8 cellular contexts compared by ENCODE assay signal in genomic region chr11:17405232-17406005, GRCh38. TPM values are rescaled to one million over a fixed set of nuclear protein-coding genes. Genes with fewer than 3 reads are reported as not detected.
A peak's percentile ranks its signal among the peaks of the same experiment; 100 is the strongest.
DNase-seq lines count a peak whose midpoint lies in the region; ATAC-seq and TF ChIP-seq lines count a peak whose summit lies in the region.

No MANE protein-coding gene starts in this region.

- H3K4ac ChIP-seq in mesenchymal stem cell (ENCODE audit: low read depth in 1 of 2, low read length in 2 of 2) = no peak overlapping the region

- H3K27ac ChIP-seq in cingulate gyrus (ENCODE audit: low read depth, low read length) = peak overlapping the region; percentile 74
- H3K27ac ChIP-seq in mesenchymal stem cell (ENCODE audit: low read length, poor library complexity, severe bottlenecking) = no peak overlapping the region

- H3K18ac ChIP-seq in mesenchymal stem cell (ENCODE audit: low read depth in 1 of 2, low read length in 2 of 2) = no peak overlapping the region

- no peak overlapping the region for H3K4me3 ChIP-seq in MG63
- H3K4me3 ChIP-seq in mesenchymal stem cell (ENCODE audit: insufficient read depth in 1 of 2, low read depth in 1 of 2, low read length in 2 of 2) = peak overlapping the region in 1 of 2 experiments; percentile 11

- peaks cover 2% of the 10 kb centered on the region for H3K4me1 ChIP-seq in mesenchymal stem cell (ENCODE audit: control insufficient read depth, insufficient read depth, low read depth, low read length)

- H3K4me3 Mint-ChIP-seq in activated CD4-positive, alpha-beta T cell treated with anti-CD3 and anti-CD28 coated beads, Interleukin-2, amount 10 ng/mL, durations not matched to agents 7 days and 5 days = no peak overlapping the region

- H3K14ac ChIP-seq in mesenchymal stem cell (ENCODE audit: low read length in 2 of 2) = peak overlapping the region in 1 of 2 experiments; percentile 25

- H3K4me1 Mint-ChIP-seq in activated CD4-positive, alpha-beta T cell treated with anti-CD3 and anti-CD28 coated beads, Interleukin-2, amount 10 ng/mL, durations not matched to agents 7 days and 5 days = peaks cover 4% of the 10 kb centered on the region

- no peaks in the 10 kb centered on the region for H3K36me3 Mint-ChIP-seq in activated CD4-positive, alpha-beta T cell treated with anti-CD3 and anti-CD28 coated beads, Interleukin-2, amount 10 ng/mL, durations not matched to agents 7 days and 5 days (ENCODE audit: low read depth)

- no peaks in the 10 kb centered on the region for H3K79me1 ChIP-seq in mesenchymal stem cell (replicated peaks; ENCODE audit: low read length, poor library complexity, severe bottlenecking)

- H3K9ac ChIP-seq in mesenchymal stem cell (ENCODE audit: low read length) = no peak overlapping the region

- no peak overlapping the region for H3K4me2 ChIP-seq in mesenchymal stem cell (ENCODE audit: low read length, poor library complexity, severe bottlenecking)

- no peak overlapping the region for H4K8ac ChIP-seq in mesenchymal stem cell (ENCODE audit: low read length)

- H2AFZ ChIP-seq in mesenchymal stem cell (ENCODE audit: low read depth, low read length) = peak overlapping the region; percentile 3

- no peak for TF ChIP-seq CTCF in GM10248 (IDR thresholded peaks at IDR 0.05; ENCODE audit: control extremely low read depth, extremely low read depth, low read depth, missing control alignments)

- H3K27me3 ChIP-seq in MG63 (no peaks in the 10 kb centered on the region), mesenchymal stem cell (ENCODE audit: control insufficient read depth in 1 of 2, insufficient read depth in 1 of 2, low read length in 2 of 2) (peaks cover 8 to 23% of the 10 kb centered on the region in 2 experiments)

- H4K91ac ChIP-seq in mesenchymal stem cell (ENCODE audit: low read length) = no peak overlapping the region

- POLR2A ChIA-PET in GM10248 (lab: Yijun Ruan, JAX) = no interaction called here
- POLR2A ChIA-PET in activated CD4-positive, alpha-beta T cell treated with anti-CD3 and anti-CD28 coated beads, Interleukin-2, amount 10 ng/mL, durations not matched to agents 7 days and 5 days (lab: Charles Lee) = no interaction called here

- ATAC-seq in GM21360 (IDR thresholded peaks at IDR 0.05; ENCODE audit: unreplicated experiment) = no peak

- no peaks in the 10 kb centered on the region for H3K27me3 Mint-ChIP-seq in activated CD4-positive, alpha-beta T cell treated with anti-CD3 and anti-CD28 coated beads, Interleukin-2, amount 10 ng/mL, durations not matched to agents 7 days and 5 days

- DNase-seq in ELR (ENCODE audit: low read depth) (peak; percentile 67), MG63 (peak; percentile 61), mesenchymal stem cell (peak; percentile 70), GM10248 (ENCODE audit: extremely low spot score) (no peak), middle frontal gyrus (ENCODE audit: extremely low spot score, low spot score) (no peak)
- no peak for DNase-seq in activated CD4-positive, alpha-beta T cell treated with anti-CD3 and anti-CD28 coated beads, Interleukin-2, amount 10 ng/mL, durations not matched to agents 7 days and 5 days

- no peak overlapping the region for H3K27ac Mint-ChIP-seq in activated CD4-positive, alpha-beta T cell treated with anti-CD3 and anti-CD28 coated beads, Interleukin-2, amount 10 ng/mL, durations not matched to agents 7 days and 5 days

- H3K9me3 ChIP-seq in MG63 (no peaks in the 10 kb centered on the region), mesenchymal stem cell (ENCODE audit: control insufficient read depth, low read length) (no peaks in the 10 kb centered on the region)

- H2BK15ac ChIP-seq in mesenchymal stem cell (ENCODE audit: low read depth, poor library complexity, severe bottlenecking) = peak overlapping the region; percentile 32

- H3K9me3 Mint-ChIP-seq in activated CD4-positive, alpha-beta T cell treated with anti-CD3 and anti-CD28 coated beads, Interleukin-2, amount 10 ng/mL, durations not matched to agents 7 days and 5 days = no peaks in the 10 kb centered on the region

- H3K36me3 ChIP-seq in MG63 (no peaks in the 10 kb centered on the region), mesenchymal stem cell (ENCODE audit: control insufficient read depth in 1 of 2, insufficient read depth in 2 of 2, low read depth in 1 of 2, low read length in 2 of 2) (no peaks in the 10 kb centered on the region)

- H3K23ac ChIP-seq in mesenchymal stem cell (ENCODE audit: low read length in 2 of 2) = no peak overlapping the region

- H2AK5ac ChIP-seq in mesenchymal stem cell (ENCODE audit: low read length, severe bottlenecking) = no peak overlapping the region

- WGBS in mesenchymal stem cell = 32% methylated on average over 15 of the region's 15 CpGs

- H2BK5ac ChIP-seq in mesenchymal stem cell (ENCODE audit: low read depth, low read length, poor library complexity, severe bottlenecking) = no peak overlapping the region

- H2BK12ac ChIP-seq in mesenchymal stem cell (ENCODE audit: low read length in 2 of 2) = no peak overlapping the region

- CTCF ChIA-PET in GM10248 (lab: Yijun Ruan, JAX) = interaction anchor here (1.4 kb wide), 1 partner anchor 13 kb away, joined by 3 read pairs; no protein-coding TSS in a partner anchor
- CTCF ChIA-PET in activated CD4-positive, alpha-beta T cell treated with anti-CD3 and anti-CD28 coated beads, Interleukin-2, amount 10 ng/mL, durations not matched to agents 7 days and 5 days (lab: Charles Lee) = no interaction called here

- H2BK120ac ChIP-seq in mesenchymal stem cell (ENCODE audit: low read depth, low read length) = no peak overlapping the region

RNA-seq across cellular contexts. Expression of gene KCNJ11, which starts 17.0 kb away (rescaled TPM):
- not detected in 2 replicates for total RNA-seq in MG63 (2014; rRNA removed; shearing (Covaris generic); ENCODE audit: low replicate concordance)
- not detected for polyA plus RNA-seq in mesenchymal stem cell (2013, experiment 1 of 2)
- polyA plus RNA-seq in mesenchymal stem cell (2013, experiment 2 of 2) = not detected
- total RNA-seq in activated CD4-positive, alpha-beta T cell treated with anti-CD3 and anti-CD28 coated beads, Interleukin-2, amount 10 ng/mL, durations not matched to agents 7 days and 5 days = 1 to 10 TPM in 1 of 2 experiments, under 1 TPM in 1; 0.64 to 1.2 TPM

RNA-seq across cellular contexts. Expression of gene NCR3LG1, which starts 53.8 kb away (rescaled TPM):
- total RNA-seq in MG63 (2014; rRNA removed; shearing (Covaris generic); ENCODE audit: low replicate concordance) = 0.17 and 0.20 TPM in 2 replicates
- 9.6 TPM for polyA plus RNA-seq in mesenchymal stem cell (2013, experiment 1 of 2)
- polyA plus RNA-seq in mesenchymal stem cell (2013, experiment 2 of 2) = 9.0 TPM
- under 1 TPM; 0.30 to 0.42 TPM for total RNA-seq in activated CD4-positive, alpha-beta T cell treated with anti-CD3 and anti-CD28 coated beads, Interleukin-2, amount 10 ng/mL, durations not matched to agents 7 days and 5 days

Comparison
In these comparisons a context has a peak if more than half of its experiments do, and no peak if none do; other contexts are left out.
1. DNase-seq: peak in ELR (single experiment), MG63 (single experiment) and mesenchymal stem cell (single experiment); none in GM10248 (single experiment), activated CD4-positive, alpha-beta T cell treated with anti-CD3 and anti-CD28 coated beads, Interleukin-2, amount 10 ng/mL, durations not matched to agents 7 days and 5 days (single experiment) and middle frontal gyrus (single experiment).